8 cellular contexts compared by ENCODE assay signal in the genomic region with DNA sequence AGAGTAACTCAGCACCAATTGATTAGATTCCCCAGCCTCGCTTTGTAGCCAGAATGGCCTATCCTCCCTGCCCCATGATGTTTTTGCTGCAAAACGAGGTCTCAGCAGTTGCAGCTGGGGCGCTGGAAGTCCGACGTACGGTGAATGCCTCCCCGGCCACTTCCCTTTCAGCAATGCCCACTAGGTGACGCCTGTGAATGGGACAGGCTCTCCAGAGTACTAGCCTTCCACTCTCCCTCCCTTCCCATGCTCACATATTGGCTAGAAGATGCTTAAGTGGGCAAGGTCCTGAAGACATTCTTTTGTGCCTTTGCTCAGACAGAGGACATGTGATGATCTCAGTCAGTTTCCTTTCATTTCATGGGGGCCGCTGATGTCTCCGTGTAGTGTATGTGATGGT. TPM values are rescaled to one million over a fixed set of nuclear protein-coding genes. Genes with fewer than 3 reads are reported as not detected.
DNase-seq lines count a peak whose midpoint lies in the region; ATAC-seq and TF ChIP-seq lines count a peak whose summit lies in the region.

No MANE protein-coding gene starts in this region.

- H3K4me3 ChIP-seq in NB4 (ENCODE audit: low read depth, low read length) (no peak overlapping the region), epithelial cell of proximal tubule (ENCODE audit: low read depth, low read length) (no peak overlapping the region)

- ATAC-seq in HG03442 (IDR thresholded peaks at IDR 0.05; ENCODE audit: unreplicated experiment): no peak

- no peaks in the 10 kb centered on the region for H3K36me3 Mint-ChIP-seq in activated T-helper 2 cell treated with anti-CD3 and anti-CD28 coated beads, Interferon-gamma antibody, Interleukin-2, Interleukin-4, amounts not matched to agents 10 μg/mL and 5 μg/mL and 100 μg/mL, durations not matched to agents 14 hours and 24 hours and 36 hours (ENCODE audit: low read depth)

- TF ChIP-seq CTCF in NB4 (IDR thresholded peaks at IDR 0.05; ENCODE audit: low read depth, low read length) (peak; percentile 83), epithelial cell of proximal tubule (conservative IDR thresholded peaks at IDR 0.05; ENCODE audit: low read depth, low read length) (peak; percentile 70)

- H3K9me3 Mint-ChIP-seq in activated T-helper 2 cell treated with anti-CD3 and anti-CD28 coated beads, Interferon-gamma antibody, Interleukin-2, Interleukin-4, amounts not matched to agents 10 μg/mL and 5 μg/mL and 100 μg/mL, durations not matched to agents 14 hours and 24 hours and 36 hours: no peaks in the 10 kb centered on the region

- no peaks in the 10 kb centered on the region for H3K4me1 Mint-ChIP-seq in activated T-helper 2 cell treated with anti-CD3 and anti-CD28 coated beads, Interferon-gamma antibody, Interleukin-2, Interleukin-4, amounts not matched to agents 10 μg/mL and 5 μg/mL and 100 μg/mL, durations not matched to agents 14 hours and 24 hours and 36 hours (ENCODE audit: low read depth)

- no peak overlapping the region for H3K27ac Mint-ChIP-seq in activated T-helper 2 cell treated with anti-CD3 and anti-CD28 coated beads, Interferon-gamma antibody, Interleukin-2, Interleukin-4, amounts not matched to agents 10 μg/mL and 5 μg/mL and 100 μg/mL, durations not matched to agents 14 hours and 24 hours and 36 hours

- H3K4me3 Mint-ChIP-seq in activated T-helper 2 cell treated with anti-CD3 and anti-CD28 coated beads, Interferon-gamma antibody, Interleukin-2, Interleukin-4, amounts not matched to agents 10 μg/mL and 5 μg/mL and 100 μg/mL, durations not matched to agents 14 hours and 24 hours and 36 hours (ENCODE audit: low read depth): no peak overlapping the region

- TF ChIP-seq POLR2A in NB4 (IDR thresholded peaks at IDR 0.05; ENCODE audit: extremely low read depth, insufficient read length): no peak

- peaks cover 9% of the 10 kb centered on the region for H3K27me3 Mint-ChIP-seq in activated T-helper 2 cell treated with anti-CD3 and anti-CD28 coated beads, Interferon-gamma antibody, Interleukin-2, Interleukin-4, amounts not matched to agents 10 μg/mL and 5 μg/mL and 100 μg/mL, durations not matched to agents 14 hours and 24 hours and 36 hours (ENCODE audit: low read depth)

- intact Hi-C loops in activated T-helper 2 cell treated with anti-CD3 and anti-CD28 coated beads, Interferon-gamma antibody, Interleukin-2, Interleukin-4, amounts not matched to agents 10 μg/mL and 5 μg/mL and 100 μg/mL, durations not matched to agents 14 hours and 24 hours and 36 hours (cut with micrococcal nuclease): no loop called here

- peak; percentile 54 for DNase-seq in GM03348 (ENCODE audit: low spot score)
- DNase-seq in NB4 (ENCODE audit: low read depth): peak; percentile 64
- DNase-seq in epithelial cell of proximal tubule (ENCODE audit: low read depth): no peak
- DNase-seq in nucleus accumbens (lab: John Stamatoyannopoulos, UW): peak in 36 of 56 donors; percentile 0 to 66 (median 12)
- no peak for DNase-seq in KG1 (lab: John Stamatoyannopoulos, UW)
- no peak for DNase-seq in activated T-helper 2 cell treated with anti-CD3 and anti-CD28 coated beads, Interferon-gamma antibody, Interleukin-2, Interleukin-4, amounts not matched to agents 10 μg/mL and 5 μg/mL and 100 μg/mL, durations not matched to agents 14 hours and 24 hours and 36 hours (ENCODE audit: low spot score)
- no peak for DNase-seq in stimulated activated CD4-positive, alpha-beta T cell treated with anti-CD3 and anti-CD28 coated beads, Interleukin-4, amount 100 ng/mL, for 4 hours

RNA-seq across cellular contexts. Expression of a gene that starts 50.8 kb away (rescaled TPM):
- total RNA-seq in epithelial cell of proximal tubule: 0.35 TPM in 1 of 2 replicates, not detected in the other
- 1.2 and 1.4 TPM in 2 replicates for total RNA-seq in activated T-helper 2 cell treated with anti-CD3 and anti-CD28 coated beads, Interferon-gamma antibody, Interleukin-2, Interleukin-4, amounts not matched to agents 10 μg/mL and 5 μg/mL and 100 μg/mL, durations not matched to agents 14 hours and 24 hours and 36 hours

Comparison
In these comparisons a context has a peak if more than half of its experiments do, and no peak if none do; other contexts are left out.
1. DNase-seq: peak in GM03348 (single experiment), NB4 (single experiment) and nucleus accumbens (36 of 56); none in epithelial cell of proximal tubule (single experiment), KG1 (single experiment), activated T-helper 2 cell treated with anti-CD3 and anti-CD28 coated beads, Interferon-gamma antibody, Interleukin-2, Interleukin-4, amounts not matched to agents 10 μg/mL and 5 μg/mL and 100 μg/mL, durations not matched to agents 14 hours and 24 hours and 36 hours (single experiment) and stimulated activated CD4-positive, alpha-beta T cell treated with anti-CD3 and anti-CD28 coated beads, Interleukin-4, amount 100 ng/mL, for 4 hours (0 of 2).